ENCODE assay signal across 11 cellular contexts in genomic region chr4:11429646-11430045, GRCh38. TPM values are rescaled to one million over a fixed set of nuclear protein-coding genes. Genes with fewer than 3 reads are reported as not detected.
DNase-seq lines count a peak whose midpoint lies in the region; ATAC-seq and TF ChIP-seq lines count a peak whose summit lies in the region.
"Had no signal": no experiment of that assay in that cellular context is flagged by ENCODE, and none has a peak within 500 bp of the region (broad histone marks: within the 10 kb centered on the region; RNA-seq: fewer than 3 reads in every experiment).

No MANE protein-coding gene starts in this region.

- no peak for ATAC-seq in RWPE2 (ENCODE audit: low read depth)

- H3K27me3 ChIP-seq in RWPE2 (ENCODE audit: insufficient read depth, poor library complexity, severe bottlenecking): peaks cover 3% of the 10 kb centered on the region
- no peaks in the 10 kb centered on the region for H3K27me3 ChIP-seq in esophagus (ENCODE audit: control insufficient read depth in 1 of 2, insufficient read depth in 2 of 2, low read length in 2 of 2)
- no peaks in the 10 kb centered on the region for H3K27me3 ChIP-seq in ovary

- WGBS in esophagus, 2 donors: 20 to 21% methylated on average over 10 of the region's 10 CpGs
- WGBS in ovary, 3 donors: 11 to 20% (median 11%) methylated on average over 10 of the region's 10 CpGs

- H3K4me3 ChIP-seq in RWPE2 (ENCODE audit: severe bottlenecking): peak overlapping the region; percentile 50
- peak overlapping the region; percentile 70 to 76 for H3K4me3 ChIP-seq in esophagus (ENCODE audit: low read depth in 1 of 2, low read length in 2 of 2)
- peak overlapping the region; percentile 47 for H3K4me3 ChIP-seq in ovary

- H3K4me1 ChIP-seq in RWPE2 (ENCODE audit: insufficient read depth, poor library complexity, severe bottlenecking) (peaks cover 7% of the 10 kb centered on the region), esophagus (ENCODE audit: control insufficient read depth in 2 of 2, insufficient read depth in 2 of 2, low read length in 1 of 2) (peaks cover 0 to 5% of the 10 kb centered on the region in 2 donors), ovary (ENCODE audit: insufficient read depth) (peaks cover 5% of the 10 kb centered on the region)

- H3K9me3 ChIP-seq in RWPE2 (ENCODE audit: severe bottlenecking) (no peaks in the 10 kb centered on the region), esophagus (ENCODE audit: control insufficient read depth in 2 of 2, insufficient read depth in 1 of 2, low read depth in 1 of 2, low read length in 1 of 2) (no peaks in the 10 kb centered on the region), ovary (no peaks in the 10 kb centered on the region)

- DNase-seq in DMS53 treated with DMSO at 0.1 percent for 48 hours (lab: John Stamatoyannopoulos, UW; ENCODE audit: unreplicated experiment) (peak; percentile 43), RWPE2 (ENCODE audit: low spot score) (no peak), ovary (no peak), erythroblast (lab: John Stamatoyannopoulos, UW) (no peak), cerebellum (ENCODE audit: low spot score) (no peak), NCI-H524 treated with DMSO at 0.1 percent for 48 hours (lab: John Stamatoyannopoulos, UW) (no peak), midbrain (lab: John Stamatoyannopoulos, UW) (no peak)
- DNase-seq: islet precursor cell, KG1 had no signal

- TF ChIP-seq POLR2A in ovary (IDR thresholded peaks at IDR 0.05): no peak
- TF ChIP-seq POLR2A in erythroblast (IDR thresholded peaks at IDR 0.05; ENCODE audit: low read length): no peak

- H3K27ac ChIP-seq in RWPE2 (ENCODE audit: poor library complexity, severe bottlenecking) (peak overlapping the region; percentile 32), esophagus (ENCODE audit: low read depth in 2 of 2, low read length in 1 of 2) (peak overlapping the region; percentile 95 to 97), ovary (peak overlapping the region; percentile 61 to 71)

- no peak for TF ChIP-seq CTCF in RWPE2 (IDR thresholded peaks at IDR 0.05; ENCODE audit: poor library complexity, severe bottlenecking)
- TF ChIP-seq CTCF in ovary (IDR thresholded peaks at IDR 0.05): no peak

- no peak for TF ChIP-seq EP300 in ovary (IDR thresholded peaks at IDR 0.05)

- H3K36me3 ChIP-seq in RWPE2 (ENCODE audit: low read depth) (0 out of 2 replicates have a peak, but pooled peaks cover 1% of the 10 kb centered on the region), esophagus (ENCODE audit: control insufficient read depth in 2 of 2, insufficient read depth in 2 of 2, low read length in 1 of 2) (no peaks in the 10 kb centered on the region), ovary (no peaks in the 10 kb centered on the region)

- intact Hi-C loops in ovary (cut with DNase I): loop anchor here in 3 of 4 donors (5.0 to 10.0 kb wide), 4 partner anchors 355 to 847 kb away; no protein-coding TSS in a partner anchor

RNA-seq across cellular contexts. Expression of gene HS3ST1, which starts 1.0 kb away (rescaled TPM):
- polyA plus RNA-seq in esophagus (10 to 100 TPM in 1 of 2 donors, 1 to 10 TPM in 1; 2.6 to 14.5 TPM), ovary (10 to 100 TPM; 10.1 to 48.8 TPM)
- total RNA-seq in ovary (10 to 100 TPM; 17.0 to 64.7 (median 35.9) TPM), cerebellum (2.4 TPM)
- total RNA-seq: activated naive CD4-positive, alpha-beta T cell treated with anti-CD3 and anti-CD28 coated beads, Interleukin-2, amount 50 U/mL, for 72 hours had no signal

Comparison
In these comparisons a context has a peak if more than half of its experiments do, and no peak if none do; other contexts are left out.
1. H3K27ac ChIP-seq: peak in every context shown above with its lines; median percentile 96 in esophagus; 66 in ovary; 32 in RWPE2.